In the genomic region with DNA sequence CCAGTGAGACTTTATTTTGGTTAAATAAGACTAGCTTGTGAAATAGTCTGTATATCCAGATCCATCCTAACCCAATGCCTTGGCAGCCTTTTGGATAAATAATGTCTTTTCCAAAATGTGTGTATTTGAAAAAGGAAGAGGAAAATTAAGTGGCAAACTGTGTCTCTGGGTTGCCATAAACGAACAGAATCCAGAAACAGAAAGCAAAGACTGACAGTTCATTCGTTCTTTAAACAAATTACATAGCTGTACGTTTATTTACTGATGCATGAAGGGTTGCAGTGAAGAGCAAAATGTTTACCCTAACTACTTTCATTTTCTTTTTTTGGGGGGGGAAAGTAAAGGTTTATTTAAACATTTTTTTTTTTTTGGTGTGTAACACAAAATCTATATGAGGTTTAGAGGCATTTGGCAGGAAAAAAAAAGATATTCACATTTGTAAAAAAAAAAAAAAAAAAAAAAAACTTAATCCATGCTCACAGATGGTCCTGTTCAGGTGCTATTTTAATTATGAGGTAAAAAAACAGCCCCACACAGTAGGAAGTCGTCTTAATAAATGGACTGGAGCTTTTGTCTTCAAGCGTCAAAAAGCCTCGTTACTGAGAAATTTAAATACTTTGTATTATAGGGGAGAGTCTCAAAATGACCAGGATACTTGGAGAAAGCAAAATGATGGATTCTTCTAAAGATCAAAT, we compare ENCODE assay signal across 16 cellular contexts.
DNase-seq lines count a peak whose midpoint lies in the region; ATAC-seq and TF ChIP-seq lines count a peak whose summit lies in the region.
"Had no signal": no experiment of that assay in that cellular context is flagged by ENCODE, and none has a peak within 500 bp of the region (broad histone marks: within the 10 kb centered on the region; RNA-seq: fewer than 3 reads in every experiment).

No MANE protein-coding gene starts in this region.

- H3K4me3 ChIP-seq in DOHH2 (ENCODE audit: low read length) (peak overlapping the region; percentile 37), lower lobe of right lung (no peak overlapping the region)
- H3K4me3 ChIP-seq: gastroesophageal sphincter, lung, ovary had no signal

- H3K9me3 ChIP-seq in DOHH2 (ENCODE audit: control insufficient read depth, insufficient read depth, low read length) (no peaks in the 10 kb centered on the region), lower lobe of right lung (no peaks in the 10 kb centered on the region)
- H3K9me3 ChIP-seq: gastroesophageal sphincter, ovary had no signal

- peak; percentile 52 for ATAC-seq in HG03378 (IDR thresholded peaks at IDR 0.05; ENCODE audit: unreplicated experiment)
- no peak for ATAC-seq in lower lobe of right lung
- ATAC-seq: gastroesophageal sphincter had no signal

- H3K36me3 Mint-ChIP-seq in glutamatergic neuron (ENCODE audit: unreplicated experiment) = no peaks in the 10 kb centered on the region
- H3K36me3 Mint-ChIP-seq: CD14-positive monocyte had no signal

- DNase-seq in GM19238 (ENCODE audit: insufficient read length, low spot score) (peak; percentile 19), cerebellar cortex (ENCODE audit: low spot score) (peak; percentile 55), lower lobe of right lung (no peak), glutamatergic neuron (no peak), SHP77 (lab: John Stamatoyannopoulos, UW) (no peak)
- DNase-seq in activated CD8-positive, alpha-beta memory T cell treated with anti-CD3 and anti-CD28 coated beads, Interleukin-2, amount 50 U/mL, for 48 hours = no peak
- DNase-seq: activated CD4-positive, alpha-beta T cell treated with anti-CD3 and anti-CD28 coated beads, Interleukin-2, amount 10 ng/mL, durations not matched to agents 7 days and 5 days; activated naive CD4-positive, alpha-beta T cell treated with anti-CD3 and anti-CD28 coated beads for 36 hours; NCI-H226; ovary had no signal

- H3K9me3 Mint-ChIP-seq in glutamatergic neuron (ENCODE audit: unreplicated experiment) = no peaks in the 10 kb centered on the region
- H3K9me3 Mint-ChIP-seq: activated CD4-positive, alpha-beta T cell treated with anti-CD3 and anti-CD28 coated beads, Interleukin-2, amount 10 ng/mL, durations not matched to agents 7 days and 5 days; activated naive CD4-positive, alpha-beta T cell treated with anti-CD3 and anti-CD28 coated beads for 36 hours; CD14-positive monocyte; central memory CD8-positive, alpha-beta T cell had no signal

- H3K4me2 ChIP-seq in DOHH2 (ENCODE audit: low read length) = peak overlapping the region; percentile 56

- H3K4me3 Mint-ChIP-seq in glutamatergic neuron (ENCODE audit: unreplicated experiment) = no peak overlapping the region
- H3K4me3 Mint-ChIP-seq: activated CD4-positive, alpha-beta T cell treated with anti-CD3 and anti-CD28 coated beads, Interleukin-2, amount 10 ng/mL, durations not matched to agents 7 days and 5 days; activated naive CD4-positive, alpha-beta T cell treated with anti-CD3 and anti-CD28 coated beads for 36 hours; CD14-positive monocyte; central memory CD8-positive, alpha-beta T cell had no signal

- no peaks in the 10 kb centered on the region for H3F3A ChIP-seq in DOHH2 (ENCODE audit: control insufficient read depth, insufficient read depth)

- intact Hi-C loops in lower lobe of right lung (cut with DNase I) = no loop called here

- no peaks in the 10 kb centered on the region for H4K20me1 ChIP-seq in DOHH2 (ENCODE audit: control insufficient read depth, insufficient read depth, low read depth, low read length)

- TF ChIP-seq CTCF in DOHH2 (IDR thresholded peaks at IDR 0.05; ENCODE audit: low read depth, low read length, poor library complexity, severe bottlenecking) = no peak
- TF ChIP-seq CTCF in lower lobe of right lung (IDR thresholded peaks at IDR 0.05) = no peak
- TF ChIP-seq CTCF in glutamatergic neuron (IDR thresholded peaks at IDR 0.05; ENCODE audit: partially characterized antibody, unreplicated experiment) = no peak

- H3K27ac Mint-ChIP-seq in glutamatergic neuron (ENCODE audit: unreplicated experiment) = no peak overlapping the region
- H3K27ac Mint-ChIP-seq: activated CD4-positive, alpha-beta T cell treated with anti-CD3 and anti-CD28 coated beads, Interleukin-2, amount 10 ng/mL, durations not matched to agents 7 days and 5 days; activated naive CD4-positive, alpha-beta T cell treated with anti-CD3 and anti-CD28 coated beads for 36 hours had no signal

- H3K4me1 ChIP-seq in DOHH2 (ENCODE audit: control insufficient read depth, low read length) (peaks cover 29% of the 10 kb centered on the region), lower lobe of right lung (peaks cover 18% of the 10 kb centered on the region)

- H3K27ac ChIP-seq in DOHH2 (ENCODE audit: low read depth, low read length) = peak overlapping the region; percentile 38
- H3K27ac ChIP-seq in lower lobe of right lung = no peak overlapping the region
- H3K27ac ChIP-seq: gastroesophageal sphincter, ovary had no signal

- H3K27me3 ChIP-seq in DOHH2 (ENCODE audit: control insufficient read depth, low read length) (no peaks in the 10 kb centered on the region), lower lobe of right lung (ENCODE audit: low read depth) (no peaks in the 10 kb centered on the region)
- H3K27me3 ChIP-seq: gastroesophageal sphincter, ovary had no signal

- H3K27me3 Mint-ChIP-seq in glutamatergic neuron (ENCODE audit: unreplicated experiment) = no peaks in the 10 kb centered on the region
- H3K27me3 Mint-ChIP-seq: activated CD4-positive, alpha-beta T cell treated with anti-CD3 and anti-CD28 coated beads, Interleukin-2, amount 10 ng/mL, durations not matched to agents 7 days and 5 days; central memory CD8-positive, alpha-beta T cell had no signal

- H3K36me3 ChIP-seq in DOHH2 (ENCODE audit: control insufficient read depth, low read length) (no peaks in the 10 kb centered on the region), lower lobe of right lung (no peaks in the 10 kb centered on the region)
- H3K36me3 ChIP-seq: gastroesophageal sphincter, ovary had no signal

- no peaks in the 10 kb centered on the region for H3K79me2 ChIP-seq in DOHH2 (ENCODE audit: control insufficient read depth, low read length)

- H3K9me2 ChIP-seq in DOHH2 (replicated peaks; ENCODE audit: control insufficient read depth, low read length) = no peaks in the 10 kb centered on the region

- peaks cover 20% of the 10 kb centered on the region for H3K4me1 Mint-ChIP-seq in glutamatergic neuron (ENCODE audit: low read depth, unreplicated experiment)

Comparison
In these comparisons a context has a peak if more than half of its experiments do, and no peak if none do; other contexts are left out.
1. DNase-seq: peak in GM19238 (single experiment) and cerebellar cortex (single experiment); none in lower lobe of right lung (single experiment), glutamatergic neuron (single experiment), activated CD8-positive, alpha-beta memory T cell treated with anti-CD3 and anti-CD28 coated beads, Interleukin-2, amount 50 U/mL, for 48 hours (single experiment) and SHP77 (0 of 2).